In the genomic region with DNA sequence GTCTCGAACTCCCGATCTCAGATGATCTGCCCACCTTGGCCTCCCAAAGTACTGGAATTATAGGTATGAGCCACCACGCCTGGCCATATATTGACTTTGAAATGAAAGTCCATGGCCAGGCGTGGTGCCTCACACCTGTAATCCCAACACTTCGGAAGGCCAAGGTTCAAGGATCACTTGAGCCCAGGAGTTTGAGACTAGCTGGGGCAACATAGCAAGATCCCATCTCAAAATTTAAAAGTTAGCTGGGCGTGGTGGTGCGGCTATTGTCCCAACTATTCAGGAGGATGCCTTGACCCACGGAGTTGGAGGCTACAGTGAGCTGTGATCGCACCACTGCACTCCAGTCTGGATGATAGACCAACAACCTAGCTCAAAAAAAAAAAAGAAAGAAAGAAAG, we compare ENCODE assay signal across 40 cellular contexts. TPM values are rescaled to one million over a fixed set of nuclear protein-coding genes. Genes with fewer than 3 reads are reported as not detected.
"Had no signal": no experiment of that assay in that cellular context is flagged by ENCODE, and none has a peak within 500 bp of the region (broad histone marks: within the 10 kb centered on the region; RNA-seq: fewer than 3 reads in every experiment).

No MANE protein-coding gene starts in this region.

- FAIRE-seq: astrocyte, TTC549 had no signal

- H3K9me3 ChIP-seq: body of pancreas, breast epithelium had no signal

- H3K9me3 Mint-ChIP-seq: activated CD4-positive, alpha-beta memory T cell treated with anti-CD3 and anti-CD28 coated beads, Interleukin-2, amount 10 ng/mL, durations not matched to agents 7 days and 5 days; activated CD4-positive, alpha-beta T cell treated with anti-CD3 and anti-CD28 coated beads, Interleukin-2, amount 10 ng/mL, durations not matched to agents 7 days and 5 days; activated naive CD4-positive, alpha-beta T cell treated with anti-CD3 and anti-CD28 coated beads, Interleukin-2, amount 10 ng/mL, durations not matched to agents 7 days and 5 days; activated naive CD4-positive, alpha-beta T cell treated with anti-CD3 and anti-CD28 coated beads, Interleukin-2, amount 50 U/mL, for 24 hours; activated naive CD8-positive, alpha-beta T cell treated with anti-CD3 and anti-CD28 coated beads, Interleukin-2, amount 10 ng/mL, durations not matched to agents 7 days and 5 days; activated naive CD8-positive, alpha-beta T cell treated with anti-CD3 and anti-CD28 coated beads, Interleukin-2, amount 50 U/mL, for 24 hours; activated T-cell treated with anti-CD3 and anti-CD28 coated beads, Interleukin-2, amount 50 U/mL, for 24 hours; activated T-helper 2 cell treated with anti-CD3 and anti-CD28 coated beads, Interferon-gamma antibody, Interleukin-2, Interleukin-4, amounts not matched to agents 10 μg/mL and 5 μg/mL and 100 μg/mL, durations not matched to agents 14 hours and 24 hours and 36 hours; T-helper 1 cell treated with Interleukin-12 subunit alpha and Interleukin-12 subunit beta and Interleukin-4 antibody, amounts not matched to agents 30 μg/mL and 1 μg/mL, for 36 hours; T-helper 2 cell treated with Interferon-gamma antibody and Interleukin-4, amounts not matched to agents 5 μg/mL and 100 μg/mL, for 36 hours had no signal

- H3K27me3 Mint-ChIP-seq: activated CD4-positive, alpha-beta memory T cell treated with anti-CD3 and anti-CD28 coated beads, Interleukin-2, amount 10 ng/mL, durations not matched to agents 7 days and 5 days; activated CD4-positive, alpha-beta T cell treated with anti-CD3 and anti-CD28 coated beads for 36 hours; activated CD4-positive, alpha-beta T cell treated with anti-CD3 and anti-CD28 coated beads, Interleukin-2, amount 10 ng/mL, durations not matched to agents 7 days and 5 days; activated CD8-positive, alpha-beta memory T cell treated with anti-CD3 and anti-CD28 coated beads, Interleukin-2, amount 10 ng/mL, durations not matched to agents 7 days and 5 days; activated naive CD4-positive, alpha-beta T cell treated with anti-CD3 and anti-CD28 coated beads, Interleukin-2, amount 50 U/mL, for 24 hours; activated naive CD8-positive, alpha-beta T cell; activated naive CD8-positive, alpha-beta T cell treated with anti-CD3 and anti-CD28 coated beads, Interleukin-2, amount 10 ng/mL, durations not matched to agents 7 days and 5 days; activated naive CD8-positive, alpha-beta T cell treated with anti-CD3 and anti-CD28 coated beads, Interleukin-2, amount 50 U/mL, for 24 hours; activated T-cell treated with anti-CD3 and anti-CD28 coated beads, Interleukin-2, amount 50 U/mL, for 24 hours had no signal

- H3K36me3 Mint-ChIP-seq: activated CD8-positive, alpha-beta memory T cell treated with anti-CD3 and anti-CD28 coated beads, Interleukin-2, amount 10 ng/mL, durations not matched to agents 7 days and 5 days; activated naive CD4-positive, alpha-beta T cell treated with anti-CD3 and anti-CD28 coated beads, Interleukin-2, amount 10 ng/mL, durations not matched to agents 7 days and 5 days; activated naive CD4-positive, alpha-beta T cell treated with anti-CD3 and anti-CD28 coated beads, Interleukin-2, amount 50 U/mL, for 24 hours; activated naive CD8-positive, alpha-beta T cell; activated naive CD8-positive, alpha-beta T cell treated with anti-CD3 and anti-CD28 coated beads, Interleukin-2, amount 10 ng/mL, durations not matched to agents 7 days and 5 days had no signal

- H3K4me3 ChIP-seq: body of pancreas, breast epithelium had no signal

- ATAC-seq: activated CD4-positive, alpha-beta T cell treated with anti-CD3 and anti-CD28 coated beads for 36 hours; activated CD4-positive, CD25-positive, alpha-beta regulatory T cell treated with anti-CD3 and anti-CD28 coated beads, Interleukin-2, amount 50 U/mL, for 24 hours; activated CD8-positive, alpha-beta memory T cell treated with anti-CD3 and anti-CD28 coated beads, Interleukin-2, amount 10 ng/mL, durations not matched to agents 7 days and 5 days; activated CD8-positive, alpha-beta T cell treated with anti-CD3 and anti-CD28 coated beads, Interleukin-2, amount 10 ng/mL, durations not matched to agents 7 days and 5 days; activated naive CD8-positive, alpha-beta T cell treated with anti-CD3 and anti-CD28 coated beads, Interleukin-2, amount 50 U/mL, for 24 hours; body of pancreas had no signal

- H3K27me3 ChIP-seq: body of pancreas, brain microvascular endothelial cell, breast epithelium had no signal

- DNase-seq: activated CD4-positive, alpha-beta memory T cell treated with anti-CD3 and anti-CD28 coated beads, Interleukin-2, amount 10 ng/mL, durations not matched to agents 7 days and 5 days; activated CD4-positive, alpha-beta T cell treated with anti-CD3 and anti-CD28 coated beads for 1 hour; activated CD4-positive, alpha-beta T cell treated with anti-CD3 and anti-CD28 coated beads for 36 hours; activated CD4-positive, alpha-beta T cell treated with anti-CD3 and anti-CD28 coated beads for 48 hours; activated CD4-positive, alpha-beta T cell treated with anti-CD3 and anti-CD28 coated beads, Interleukin-2, amount 10 ng/mL, durations not matched to agents 7 days and 5 days; activated CD4-positive, alpha-beta T cell treated with anti-CD3 and anti-CD28 coated beads, Interleukin-2, amount 50 U/mL, for 48 hours; activated CD4-positive, CD25-positive, alpha-beta regulatory T cell; activated CD8-positive, alpha-beta memory T cell treated with anti-CD3 and anti-CD28 coated beads for 24 hours; activated CD8-positive, alpha-beta memory T cell treated with anti-CD3 and anti-CD28 coated beads, Interleukin-2, amount 10 ng/mL, durations not matched to agents 7 days and 5 days; activated CD8-positive, alpha-beta memory T cell treated with anti-CD3 and anti-CD28 coated beads, Interleukin-2, amount 50 U/mL, for 48 hours; activated CD8-positive, alpha-beta T cell treated with anti-CD3 and anti-CD28 coated beads, Interleukin-2, amount 10 ng/mL, durations not matched to agents 7 days and 5 days; activated effector memory CD4-positive, alpha-beta T cell treated with Interleukin-2 at 50 U/mL for 16 hours; activated gamma-delta T cell; activated naive CD4-positive, alpha-beta T cell treated with anti-CD3 and anti-CD28 coated beads, Interleukin-2, amount 10 ng/mL, durations not matched to agents 7 days and 5 days; activated naive CD4-positive, alpha-beta T cell treated with Interleukin-2 at 50 U/mL for 16 hours; activated naive CD8-positive, alpha-beta T cell treated with anti-CD3 and anti-CD28 coated beads, Interleukin-2, amount 10 ng/mL, durations not matched to agents 7 days and 5 days; activated naive CD8-positive, alpha-beta T cell treated with anti-CD3 and anti-CD28 coated beads, Interleukin-2, amount 50 U/mL, for 24 hours; activated T-cell treated with anti-CD3 and anti-CD28 coated beads, Interleukin-2, amount 50 U/mL, for 24 hours; activated T-cell treated with anti-CD3 and anti-CD28 coated beads, Interleukin-2, amount 50 U/mL, for 48 hours; amygdala; anterior cingulate cortex; central memory CD4-positive, alpha-beta T cell; T-helper 1 cell; T-helper 2 cell; T-helper 9 cell had no signal

- H3K4me1 Mint-ChIP-seq: activated CD4-positive, alpha-beta memory T cell treated with anti-CD3 and anti-CD28 coated beads, Interleukin-2, amount 10 ng/mL, durations not matched to agents 7 days and 5 days; activated CD4-positive, alpha-beta T cell treated with anti-CD3 and anti-CD28 coated beads for 36 hours; activated CD4-positive, alpha-beta T cell treated with anti-CD3 and anti-CD28 coated beads, Interleukin-2, amount 10 ng/mL, durations not matched to agents 7 days and 5 days; activated CD8-positive, alpha-beta memory T cell treated with anti-CD3 and anti-CD28 coated beads, Interleukin-2, amount 10 ng/mL, durations not matched to agents 7 days and 5 days; activated naive CD4-positive, alpha-beta T cell treated with anti-CD3 and anti-CD28 coated beads, Interleukin-2, amount 10 ng/mL, durations not matched to agents 7 days and 5 days; activated naive CD4-positive, alpha-beta T cell treated with anti-CD3 and anti-CD28 coated beads, Interleukin-2, amount 50 U/mL, for 24 hours; activated naive CD8-positive, alpha-beta T cell treated with anti-CD3 and anti-CD28 coated beads, Interleukin-2, amount 10 ng/mL, durations not matched to agents 7 days and 5 days; activated naive CD8-positive, alpha-beta T cell treated with anti-CD3 and anti-CD28 coated beads, Interleukin-2, amount 50 U/mL, for 24 hours had no signal

- H3K4me3 Mint-ChIP-seq: activated CD4-positive, alpha-beta memory T cell treated with anti-CD3 and anti-CD28 coated beads, Interleukin-2, amount 10 ng/mL, durations not matched to agents 7 days and 5 days; activated CD4-positive, alpha-beta T cell treated with anti-CD3 and anti-CD28 coated beads for 36 hours; activated CD4-positive, alpha-beta T cell treated with anti-CD3 and anti-CD28 coated beads, Interleukin-2, amount 10 ng/mL, durations not matched to agents 7 days and 5 days; activated CD8-positive, alpha-beta memory T cell treated with anti-CD3 and anti-CD28 coated beads, Interleukin-2, amount 10 ng/mL, durations not matched to agents 7 days and 5 days; activated CD8-positive, alpha-beta T cell treated with anti-CD3 and anti-CD28 coated beads, Interleukin-2, amount 10 ng/mL, durations not matched to agents 7 days and 5 days; activated naive CD4-positive, alpha-beta T cell treated with anti-CD3 and anti-CD28 coated beads, Interleukin-2, amount 10 ng/mL, durations not matched to agents 7 days and 5 days; activated naive CD4-positive, alpha-beta T cell treated with anti-CD3 and anti-CD28 coated beads, Interleukin-2, amount 50 U/mL, for 24 hours; activated naive CD8-positive, alpha-beta T cell; activated naive CD8-positive, alpha-beta T cell treated with anti-CD3 and anti-CD28 coated beads, Interleukin-2, amount 10 ng/mL, durations not matched to agents 7 days and 5 days; activated naive CD8-positive, alpha-beta T cell treated with anti-CD3 and anti-CD28 coated beads, Interleukin-2, amount 50 U/mL, for 24 hours; activated T-cell treated with anti-CD3 and anti-CD28 coated beads, Interleukin-2, amount 50 U/mL, for 24 hours; T-helper 1 cell treated with Interleukin-12 subunit alpha and Interleukin-12 subunit beta and Interleukin-4 antibody, amounts not matched to agents 30 μg/mL and 1 μg/mL, for 36 hours; T-helper 2 cell treated with Interferon-gamma antibody and Interleukin-4, amounts not matched to agents 5 μg/mL and 100 μg/mL, for 36 hours had no signal

- H3K4me1 ChIP-seq: body of pancreas, breast epithelium had no signal

- H3K36me3 ChIP-seq: brain microvascular endothelial cell, breast epithelium had no signal

- H3K27ac ChIP-seq: body of pancreas, brain microvascular endothelial cell, breast epithelium, VCaP had no signal

- H3K27ac Mint-ChIP-seq: activated CD4-positive, alpha-beta memory T cell treated with anti-CD3 and anti-CD28 coated beads, Interleukin-2, amount 10 ng/mL, durations not matched to agents 7 days and 5 days; activated CD4-positive, alpha-beta T cell treated with anti-CD3 and anti-CD28 coated beads for 36 hours; activated CD4-positive, alpha-beta T cell treated with anti-CD3 and anti-CD28 coated beads, Interleukin-2, amount 10 ng/mL, durations not matched to agents 7 days and 5 days; activated CD8-positive, alpha-beta memory T cell treated with anti-CD3 and anti-CD28 coated beads, Interleukin-2, amount 10 ng/mL, durations not matched to agents 7 days and 5 days; activated CD8-positive, alpha-beta T cell treated with anti-CD3 and anti-CD28 coated beads, Interleukin-2, amount 10 ng/mL, durations not matched to agents 7 days and 5 days; activated naive CD4-positive, alpha-beta T cell treated with anti-CD3 and anti-CD28 coated beads, Interleukin-2, amount 10 ng/mL, durations not matched to agents 7 days and 5 days; activated naive CD4-positive, alpha-beta T cell treated with anti-CD3 and anti-CD28 coated beads, Interleukin-2, amount 50 U/mL, for 24 hours; activated naive CD8-positive, alpha-beta T cell; activated naive CD8-positive, alpha-beta T cell treated with anti-CD3 and anti-CD28 coated beads, Interleukin-2, amount 10 ng/mL, durations not matched to agents 7 days and 5 days; activated naive CD8-positive, alpha-beta T cell treated with anti-CD3 and anti-CD28 coated beads, Interleukin-2, amount 50 U/mL, for 24 hours; activated T-cell treated with anti-CD3 and anti-CD28 coated beads, Interleukin-2, amount 50 U/mL, for 24 hours; activated T-helper 2 cell treated with anti-CD3 and anti-CD28 coated beads, Interferon-gamma antibody, Interleukin-2, Interleukin-4, amounts not matched to agents 10 μg/mL and 5 μg/mL and 100 μg/mL, durations not matched to agents 14 hours and 24 hours and 36 hours; T-helper 1 cell treated with Interleukin-12 subunit alpha and Interleukin-12 subunit beta and Interleukin-4 antibody, amounts not matched to agents 30 μg/mL and 1 μg/mL, for 36 hours; T-helper 2 cell treated with Interferon-gamma antibody and Interleukin-4, amounts not matched to agents 5 μg/mL and 100 μg/mL, for 36 hours had no signal

RNA-seq across cellular contexts. Expression of a gene that starts 11.9 kb away (rescaled TPM):
- total RNA-seq: activated CD4-positive, alpha-beta T cell treated with anti-CD3 and anti-CD28 coated beads for 36 hours; activated CD8-positive, alpha-beta memory T cell treated with anti-CD3 and anti-CD28 coated beads, Interleukin-2, amount 10 ng/mL, durations not matched to agents 7 days and 5 days; activated CD8-positive, alpha-beta T cell treated with anti-CD3 and anti-CD28 coated beads, Interleukin-2, amount 10 ng/mL, durations not matched to agents 7 days and 5 days; activated T-helper 2 cell treated with anti-CD3 and anti-CD28 coated beads, Interferon-gamma antibody, Interleukin-2, Interleukin-4, amounts not matched to agents 10 μg/mL and 5 μg/mL and 100 μg/mL, durations not matched to agents 14 hours and 24 hours and 36 hours; astrocyte; body of pancreas; cardiac septum; cerebellum had no signal
- polyA plus RNA-seq: adipose tissue had no signal
